ENCODE assay signal across 8 cellular contexts in the genomic region with DNA sequence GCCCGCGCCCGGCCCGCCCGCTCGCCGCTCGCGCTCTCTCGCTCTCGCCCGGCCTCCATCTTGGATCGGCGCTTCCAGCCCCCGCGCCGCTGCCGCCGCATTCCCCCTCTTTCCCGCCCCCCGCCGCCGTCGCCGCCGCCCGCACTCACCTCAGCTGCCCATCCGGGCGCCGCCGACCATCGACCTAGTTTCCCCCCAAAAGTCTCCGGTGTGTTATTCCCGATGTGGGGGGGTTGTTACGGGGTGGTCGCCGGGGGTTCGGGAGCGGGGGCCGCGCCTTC.
A peak's percentile ranks its signal among the peaks of the same experiment; 100 is the strongest.
DNase-seq lines count a peak whose midpoint lies in the region; ATAC-seq and TF ChIP-seq lines count a peak whose summit lies in the region.

No MANE protein-coding gene starts in this region.

- H3K36me3 ChIP-seq in GM06990 (ENCODE audit: control insufficient read depth, insufficient read depth, low read length): no peaks in the 10 kb centered on the region
- no peaks in the 10 kb centered on the region for H3K36me3 ChIP-seq in duodenal mucosa (ENCODE audit: control insufficient read depth in 1 of 2, insufficient read depth in 2 of 2, low read length in 2 of 2)
- peaks cover 0 to 19% of the 10 kb centered on the region in 2 donors for H3K36me3 ChIP-seq in muscle layer of duodenum (ENCODE audit: control insufficient read depth in 1 of 2, insufficient read depth in 2 of 2, low read length in 2 of 2)

- peak; percentile 13 for ATAC-seq in HG02798 (IDR thresholded peaks at IDR 0.05; ENCODE audit: poor library complexity, unreplicated experiment)
- no peak for ATAC-seq in HG03378 (IDR thresholded peaks at IDR 0.05; ENCODE audit: unreplicated experiment)

- no peak for DNase-seq in GM06990 (ENCODE audit: extremely low read depth, insufficient read length)
- peak; percentile 73 for DNase-seq in NOMO-1 treated with dmso at 0.1 percent for 144 hours (lab: John Stamatoyannopoulos, UW; ENCODE audit: unreplicated experiment)
- no peak for DNase-seq in DMS153 (lab: John Stamatoyannopoulos, UW)

- H3K27me3 ChIP-seq in GM06990 (replicated peaks; ENCODE audit: control insufficient read depth, insufficient read depth, low read length): no peaks in the 10 kb centered on the region
- no peaks in the 10 kb centered on the region for H3K27me3 ChIP-seq in duodenal mucosa (ENCODE audit: control insufficient read depth in 1 of 2, insufficient read depth in 2 of 2, low read length in 2 of 2)
- no peaks in the 10 kb centered on the region for H3K27me3 ChIP-seq in muscle layer of duodenum (ENCODE audit: low read depth, low read length)

- TF ChIP-seq CTCF in 22Rv1 (IDR thresholded peaks at IDR 0.05) (no peak), GM06990 (IDR thresholded peaks at IDR 0.05; ENCODE audit: insufficient read depth, low read length, poor library complexity, severe bottlenecking) (no peak)

- H3K27ac ChIP-seq in 22Rv1 (peak overlapping the region; percentile 100), duodenal mucosa (ENCODE audit: low read depth, low read length) (peak overlapping the region; percentile 92), muscle layer of duodenum (ENCODE audit: low read length) (no peak overlapping the region)

- H3K9ac ChIP-seq in duodenal mucosa (ENCODE audit: low read depth in 1 of 2, low read length in 2 of 2): no peak overlapping the region

- H3K9me3 ChIP-seq in duodenal mucosa (ENCODE audit: control insufficient read depth in 1 of 2, low read length in 2 of 2) (no peaks in the 10 kb centered on the region), muscle layer of duodenum (ENCODE audit: control insufficient read depth in 1 of 2, low read length in 2 of 2) (no peaks in the 10 kb centered on the region)

- H3K4me1 ChIP-seq in duodenal mucosa (ENCODE audit: control insufficient read depth in 1 of 2, insufficient read depth in 2 of 2, low read length in 2 of 2): peaks cover 22 to 27% of the 10 kb centered on the region in 2 donors
- H3K4me1 ChIP-seq in muscle layer of duodenum (ENCODE audit: control insufficient read depth in 1 of 2, insufficient read depth in 2 of 2, low read length in 2 of 2): peaks cover 19 to 21% of the 10 kb centered on the region in 2 donors

- H3K4me3 ChIP-seq in GM06990 (replicated peaks; ENCODE audit: low read depth, low read length) (peak overlapping the region; percentile 87), duodenal mucosa (ENCODE audit: low read depth in 1 of 2, low read length in 2 of 2) (peak overlapping the region; percentile 65 to 80), muscle layer of duodenum (ENCODE audit: low read depth in 1 of 2, low read length in 2 of 2) (peak overlapping the region; percentile 21 to 73)
